Comparison of ENCODE assay signal across 11 cellular contexts in the genomic region with DNA sequence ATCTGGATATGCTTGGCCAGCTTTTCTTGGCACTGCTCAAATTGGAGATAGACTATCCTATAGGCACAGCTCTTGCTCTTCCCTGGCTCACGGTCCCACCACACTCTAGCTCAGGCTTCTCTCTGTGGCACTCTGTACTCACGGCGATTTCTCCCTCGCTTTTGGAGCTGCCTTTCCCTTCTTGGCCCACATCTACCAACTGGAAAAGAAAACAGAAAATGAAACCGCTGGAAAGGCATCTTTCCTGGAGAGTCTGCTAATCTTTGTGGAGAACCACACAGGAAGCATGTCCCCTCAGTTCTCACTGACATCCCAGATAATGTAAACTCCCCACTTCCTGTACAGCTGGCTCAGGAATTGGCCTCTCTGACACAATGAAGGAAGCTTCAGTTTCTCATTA.
DNase-seq lines count a peak whose midpoint lies in the region; TF ChIP-seq lines count a peak whose summit lies in the region.
"Had no signal": no experiment of that assay in that cellular context is flagged by ENCODE, and none has a peak within 500 bp of the region (broad histone marks: within the 10 kb centered on the region; RNA-seq: fewer than 3 reads in every experiment).

No MANE protein-coding gene starts in this region.

- no peaks in the 10 kb centered on the region for H3K27me3 Mint-ChIP-seq in chondrocyte (ENCODE audit: low read depth)

- H3K4me1 Mint-ChIP-seq in chondrocyte (ENCODE audit: low read depth), result peaks cover 25% of the 10 kb centered on the region
- H3K4me1 Mint-ChIP-seq: activated naive CD8-positive, alpha-beta T cell treated with anti-CD3 and anti-CD28 coated beads, Interleukin-2, amount 50 U/mL, for 24 hours had no signal

- H3K4ac ChIP-seq in mesendoderm (ENCODE audit: low read depth, low read length), result no peak overlapping the region

- intact Hi-C loops in vagina (cut with DNase I), result no loop called here

- no peak overlapping the region for H2BK120ac ChIP-seq in mesendoderm (ENCODE audit: low read depth, low read length)

- WGBS in mesendoderm (ENCODE audit: extremely low coverage, insufficient coverage, low lambda C conversion rate), result no CpG with 5 or more reads among the region's 5 CpGs

- no peak overlapping the region for H4K8ac ChIP-seq in mesendoderm (ENCODE audit: low read depth, low read length)

- H3K4me1 ChIP-seq in mesendoderm (ENCODE audit: control insufficient read depth, low read depth, low read length) (no peaks in the 10 kb centered on the region), vagina (peaks cover 16% of the 10 kb centered on the region)
- H3K4me1 ChIP-seq: A549 had no signal

- H3K27me3 ChIP-seq in mesendoderm (ENCODE audit: insufficient read depth, low read length, poor library complexity), result no peaks in the 10 kb centered on the region
- H3K27me3 ChIP-seq in vagina, result no peaks in the 10 kb centered on the region

- no peak overlapping the region for H4K5ac ChIP-seq in mesendoderm (ENCODE audit: low read length)

- DNase-seq in NCI-H748 (lab: John Stamatoyannopoulos, UW; ENCODE audit: unreplicated experiment) (peak; percentile 1), NCI-H748 treated with DMSO at 0.1 percent for 48 hours (lab: John Stamatoyannopoulos, UW) (no peak), chondrocyte (ENCODE audit: low spot score) (no peak), mesendoderm (no peak), vagina (ENCODE audit: extremely low spot score in 2 of 2) (no peak), NCI-H1694 (lab: John Stamatoyannopoulos, UW) (no peak), cerebellar cortex (ENCODE audit: low spot score) (no peak), NCI-H526 (lab: John Stamatoyannopoulos, UW) (no peak)
- DNase-seq: activated naive CD8-positive, alpha-beta T cell treated with anti-CD3 and anti-CD28 coated beads, Interleukin-2, amount 50 U/mL, for 24 hours had no signal

- H3K36me3 Mint-ChIP-seq in chondrocyte (ENCODE audit: low read depth), result peaks cover 3% of the 10 kb centered on the region
- H3K36me3 Mint-ChIP-seq: natural killer cell treated with Interleukin-12 subunit alpha and Interleukin-12 subunit beta and Interleukin-15 and Interleukin-18, amount 100 ng/mL, for 72 hours had no signal

- TF ChIP-seq CTCF in chondrocyte (IDR thresholded peaks at IDR 0.05), result no peak
- TF ChIP-seq CTCF in vagina (IDR thresholded peaks at IDR 0.05), result no peak

- H3K56ac ChIP-seq in mesendoderm (ENCODE audit: low read length), result peak overlapping the region; percentile 27

- H3K27ac Mint-ChIP-seq in chondrocyte (ENCODE audit: unreplicated experiment), result peak overlapping the region; percentile 92
- H3K27ac Mint-ChIP-seq: activated naive CD8-positive, alpha-beta T cell treated with anti-CD3 and anti-CD28 coated beads, Interleukin-2, amount 50 U/mL, for 24 hours; natural killer cell treated with Interleukin-12 subunit alpha and Interleukin-12 subunit beta and Interleukin-15 and Interleukin-18, amount 100 ng/mL, for 72 hours had no signal

- no peaks in the 10 kb centered on the region for H3K79me2 ChIP-seq in mesendoderm (ENCODE audit: control insufficient read depth, insufficient read depth, low read length)

- no peaks in the 10 kb centered on the region for H3K9me3 ChIP-seq in vagina

- no peak overlapping the region for H3K18ac ChIP-seq in mesendoderm (ENCODE audit: low read length)

- no peaks in the 10 kb centered on the region for H3K79me1 ChIP-seq in mesendoderm (ENCODE audit: low read length)

- no peak overlapping the region for H2BK5ac ChIP-seq in mesendoderm (ENCODE audit: low read length)

- H3K9ac ChIP-seq in mesendoderm (ENCODE audit: low read length), result no peak overlapping the region

- H3K27ac ChIP-seq in mesendoderm (ENCODE audit: low read depth, low read length), result no peak overlapping the region
- peak overlapping the region; percentile 7 for H3K27ac ChIP-seq in vagina
- H3K27ac ChIP-seq: A549 had no signal

- H3K4me2 ChIP-seq in mesendoderm (ENCODE audit: low read length), result no peak overlapping the region
- H3K4me2 ChIP-seq: A549 had no signal

- H3K9me3 Mint-ChIP-seq in chondrocyte (ENCODE audit: low read depth), result peaks cover 14% of the 10 kb centered on the region
- H3K9me3 Mint-ChIP-seq: activated naive CD8-positive, alpha-beta T cell treated with anti-CD3 and anti-CD28 coated beads, Interleukin-2, amount 50 U/mL, for 24 hours; natural killer cell treated with Interleukin-12 subunit alpha and Interleukin-12 subunit beta and Interleukin-15 and Interleukin-18, amount 100 ng/mL, for 72 hours had no signal

- no peak for TF ChIP-seq POLR2A in vagina (IDR thresholded peaks at IDR 0.05)

- peak overlapping the region; percentile 65 for H3K4me3 Mint-ChIP-seq in chondrocyte (ENCODE audit: unreplicated experiment)
- H3K4me3 Mint-ChIP-seq: activated naive CD8-positive, alpha-beta T cell treated with anti-CD3 and anti-CD28 coated beads, Interleukin-2, amount 50 U/mL, for 24 hours; natural killer cell treated with Interleukin-12 subunit alpha and Interleukin-12 subunit beta and Interleukin-15 and Interleukin-18, amount 100 ng/mL, for 72 hours had no signal

- no peak overlapping the region for H2BK15ac ChIP-seq in mesendoderm (replicated peaks; ENCODE audit: low read depth)

- H3K4me3 ChIP-seq in mesendoderm (ENCODE audit: low read length) (no peak overlapping the region), vagina (peak overlapping the region in 1 of 2 donors; percentile 1)
- H3K4me3 ChIP-seq: A549 had no signal

- H3K23ac ChIP-seq in mesendoderm (ENCODE audit: low read length), result no peak overlapping the region

- no peak overlapping the region for H2AK5ac ChIP-seq in mesendoderm (ENCODE audit: low read length)

- H3K36me3 ChIP-seq in mesendoderm (ENCODE audit: control insufficient read depth, insufficient read depth, low read length) (no peaks in the 10 kb centered on the region), vagina (no peaks in the 10 kb centered on the region)
